1 cellular context compared by ENCODE assay signal in the genomic region with DNA sequence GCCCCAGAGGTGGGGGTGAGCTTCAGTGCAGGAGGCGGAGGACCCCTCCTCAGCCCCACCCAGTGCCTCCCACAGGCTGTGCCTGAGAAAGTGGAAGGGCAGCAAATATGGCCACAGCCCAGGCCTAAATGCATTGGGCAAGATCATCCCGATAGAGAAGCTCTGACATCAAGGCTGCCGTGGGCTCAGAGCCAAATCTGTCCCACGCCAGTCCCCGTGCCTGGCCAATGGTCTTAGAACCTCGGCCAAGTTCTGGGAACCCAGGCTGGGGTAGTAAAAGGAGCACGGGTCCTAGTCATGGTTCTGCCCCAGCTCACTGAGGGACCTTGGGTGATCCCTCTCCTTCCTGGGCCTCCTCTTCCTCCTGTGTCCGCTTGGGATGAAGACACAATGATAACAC.
TF ChIP-seq lines count a peak whose summit lies in the region.

No MANE protein-coding gene starts in this region.

TF ChIP-seq in GM23338, 12 proteins besides CTCF, POLR2A, EP300 and RAD21 (continued from another document):
- TF ChIP-seq, protein P1, sequence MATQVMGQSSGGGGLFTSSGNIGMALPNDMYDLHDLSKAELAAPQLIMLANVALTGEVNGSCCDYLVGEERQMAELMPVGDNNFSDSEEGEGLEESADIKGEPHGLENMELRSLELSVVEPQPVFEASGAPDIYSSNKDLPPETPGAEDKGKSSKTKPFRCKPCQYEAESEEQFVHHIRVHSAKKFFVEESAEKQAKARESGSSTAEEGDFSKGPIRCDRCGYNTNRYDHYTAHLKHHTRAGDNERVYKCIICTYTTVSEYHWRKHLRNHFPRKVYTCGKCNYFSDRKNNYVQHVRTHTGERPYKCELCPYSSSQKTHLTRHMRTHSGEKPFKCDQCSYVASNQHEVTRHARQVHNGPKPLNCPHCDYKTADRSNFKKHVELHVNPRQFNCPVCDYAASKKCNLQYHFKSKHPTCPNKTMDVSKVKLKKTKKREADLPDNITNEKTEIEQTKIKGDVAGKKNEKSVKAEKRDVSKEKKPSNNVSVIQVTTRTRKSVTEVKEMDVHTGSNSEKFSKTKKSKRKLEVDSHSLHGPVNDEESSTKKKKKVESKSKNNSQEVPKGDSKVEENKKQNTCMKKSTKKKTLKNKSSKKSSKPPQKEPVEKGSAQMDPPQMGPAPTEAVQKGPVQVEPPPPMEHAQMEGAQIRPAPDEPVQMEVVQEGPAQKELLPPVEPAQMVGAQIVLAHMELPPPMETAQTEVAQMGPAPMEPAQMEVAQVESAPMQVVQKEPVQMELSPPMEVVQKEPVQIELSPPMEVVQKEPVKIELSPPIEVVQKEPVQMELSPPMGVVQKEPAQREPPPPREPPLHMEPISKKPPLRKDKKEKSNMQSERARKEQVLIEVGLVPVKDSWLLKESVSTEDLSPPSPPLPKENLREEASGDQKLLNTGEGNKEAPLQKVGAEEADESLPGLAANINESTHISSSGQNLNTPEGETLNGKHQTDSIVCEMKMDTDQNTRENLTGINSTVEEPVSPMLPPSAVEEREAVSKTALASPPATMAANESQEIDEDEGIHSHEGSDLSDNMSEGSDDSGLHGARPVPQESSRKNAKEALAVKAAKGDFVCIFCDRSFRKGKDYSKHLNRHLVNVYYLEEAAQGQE (IDR thresholded peaks at IDR 0.05; ENCODE audit: unreplicated experiment), result no peak
